ENCODE assay signal across 29 cellular contexts in genomic region chr16:17068524-17068923, GRCh38.
DNase-seq lines count a peak whose midpoint lies in the region; ATAC-seq and FAIRE-seq lines count a peak whose summit lies in the region.
"Had no signal": no experiment of that assay in that cellular context is flagged by ENCODE, and none has a peak within 500 bp of the region (broad histone marks: within the 10 kb centered on the region; RNA-seq: fewer than 3 reads in every experiment).

No MANE protein-coding gene starts in this region.

- no peaks in the 10 kb centered on the region for H3K9me3 ChIP-seq in BLaER1 treated with 17β-estradiol and CSF1 and Interleukin-3, amounts not matched to agents 10 nM and 100 nM (replicated peaks in 1 of 11)
- H3K9me3 ChIP-seq: SK-N-SH, uterus had no signal

- DNase-seq in GM18507 (ENCODE audit: extremely low spot score, insufficient read length, low read depth): no peak
- DNase-seq in OCI-M2 (lab: John Stamatoyannopoulos, UW; ENCODE audit: unreplicated experiment): no peak
- no peak for DNase-seq in LoVo (ENCODE audit: low spot score)
- DNase-seq in NCI-H1105 (lab: John Stamatoyannopoulos, UW): no peak
- no peak for DNase-seq in NCI-H1436 treated with DMSO at 0.1 percent for 48 hours (lab: John Stamatoyannopoulos, UW)
- DNase-seq: activated CD4-positive, alpha-beta T cell treated with anti-CD3 and anti-CD28 coated beads, Interleukin-2, amount 10 ng/mL, durations not matched to agents 7 days and 5 days; activated CD8-positive, alpha-beta memory T cell treated with anti-CD3 and anti-CD28 coated beads, Interleukin-2, amount 10 ng/mL, durations not matched to agents 7 days and 5 days; COR-L47; DND-41; islet precursor cell; midbrain; natural killer cell; NCI-H1105 treated with DMSO at 0.1 percent for 48 hours; NCI-H2081; NCI-H345; retina; SK-N-SH; stimulated activated CD4-positive, alpha-beta T cell treated with anti-CD3 and anti-CD28 coated beads, Interleukin-2, amount 100 ng/mL, for 48 hours; stimulated activated naive CD4-positive, alpha-beta T cell; T-helper 17 cell; uterus had no signal

- H3K9ac ChIP-seq in BLaER1 treated with 17β-estradiol and CSF1 and Interleukin-3, amounts not matched to agents 10 nM and 100 nM: no peak overlapping the region
- H3K9ac ChIP-seq: SK-N-SH had no signal

- H3K4me1 ChIP-seq in BLaER1 treated with 17β-estradiol and CSF1 and Interleukin-3, amounts not matched to agents 10 nM and 100 nM: peaks cover 14 to 44% (median 29%) of the 10 kb centered on the region in 10 experiments
- H3K4me1 ChIP-seq: uterus had no signal

- FAIRE-seq in GM18507 (lab: Jason Lieb, UNC): peak; percentile 84
- FAIRE-seq: A204.1, astrocyte, endothelial cell of umbilical vein had no signal

- H4K20me1 ChIP-seq in BLaER1 treated with 17β-estradiol and CSF1 and Interleukin-3, amounts not matched to agents 10 nM and 100 nM: no peaks in the 10 kb centered on the region

- no peak overlapping the region for H3K4me3 ChIP-seq in BLaER1 treated with 17β-estradiol and CSF1 and Interleukin-3, amounts not matched to agents 10 nM and 100 nM
- H3K4me3 ChIP-seq: smooth muscle cell, uterus had no signal

- H3K27me3 ChIP-seq in BLaER1 treated with 17β-estradiol and CSF1 and Interleukin-3, amounts not matched to agents 10 nM and 100 nM: no peaks in the 10 kb centered on the region
- H3K27me3 ChIP-seq: uterus had no signal

- H3K27ac ChIP-seq in BLaER1 treated with 17β-estradiol and CSF1 and Interleukin-3, amounts not matched to agents 10 nM and 100 nM: no peak overlapping the region
- H3K27ac ChIP-seq: uterus, VCaP had no signal

- H3K4me2 ChIP-seq in BLaER1 treated with 17β-estradiol and CSF1 and Interleukin-3, amounts not matched to agents 10 nM and 100 nM: peak overlapping the region; percentile 2 to 71 (median 18); a peak in 10 of 22 replicates
- H3K4me2 ChIP-seq: SK-N-SH, smooth muscle cell had no signal

- ATAC-seq in GM21619 (IDR thresholded peaks at IDR 0.05; ENCODE audit: unreplicated experiment): peak; percentile 33
- peak; percentile 31 for ATAC-seq in HG03565 (IDR thresholded peaks at IDR 0.05; ENCODE audit: unreplicated experiment)
- ATAC-seq: activated CD8-positive, alpha-beta memory T cell treated with anti-CD3 and anti-CD28 coated beads, Interleukin-2, amount 10 ng/mL, durations not matched to agents 7 days and 5 days; natural killer cell; T-helper 17 cell had no signal

- H3K36me3 ChIP-seq in BLaER1 treated with 17β-estradiol and CSF1 and Interleukin-3, amounts not matched to agents 10 nM and 100 nM: no peaks in the 10 kb centered on the region
- H3K36me3 ChIP-seq: uterus had no signal
